ENCODE assay signal across 8 cellular contexts in genomic region chr6:160767019-160767646, GRCh38.
DNase-seq lines count a peak whose midpoint lies in the region; ATAC-seq and TF ChIP-seq lines count a peak whose summit lies in the region.

No MANE protein-coding gene starts in this region.

- no peaks in the 10 kb centered on the region for H3K79me2 ChIP-seq in ACC112 (ENCODE audit: control insufficient read depth, insufficient read depth, low read length, unreplicated experiment)

- TF ChIP-seq POLR2A in transverse colon (IDR thresholded peaks at IDR 0.05): no peak

- H3K27ac ChIP-seq in ACC112 (ENCODE audit: low read depth, low read length) (no peak overlapping the region), transverse colon (no peak overlapping the region)

- DNase-seq in NOMO-1 (lab: John Stamatoyannopoulos, UW; ENCODE audit: unreplicated experiment in 2 of 2) (peak; percentile 26 to 37), activated gamma-delta T cell treated with Interleukin-2 at 50 U/mL for 16 hours (peak; percentile 11), germinal center (ENCODE audit: low spot score) (peak; percentile 74), non-pigmented ciliary epithelial cell (ENCODE audit: low read depth) (peak; percentile 4), transverse colon (peak; percentile 61)

- peaks cover 32% of the 10 kb centered on the region for H3K27me3 ChIP-seq in ACC112 (ENCODE audit: insufficient read depth, low read length)
- peaks cover 12% of the 10 kb centered on the region for H3K27me3 ChIP-seq in transverse colon

- no peaks in the 10 kb centered on the region for H3K36me3 ChIP-seq in ACC112 (ENCODE audit: insufficient read depth, low read length)
- H3K36me3 ChIP-seq in transverse colon: no peaks in the 10 kb centered on the region

- H2AFZ ChIP-seq in ACC112 (ENCODE audit: low read length, unreplicated experiment): peak overlapping the region; percentile 86

- intact Hi-C loops in transverse colon (cut with DNase I; ENCODE audit: low total_unique reads): no loop called here

- peak; percentile 94 for ATAC-seq in GM19035 (IDR thresholded peaks at IDR 0.05; ENCODE audit: unreplicated experiment)
- peak; percentile 94 for ATAC-seq in HG03175 (IDR thresholded peaks at IDR 0.05; ENCODE audit: unreplicated experiment)

- H3K9me3 ChIP-seq in transverse colon: no peaks in the 10 kb centered on the region

- in situ Hi-C loops in transverse colon (cut with MboI; ENCODE audit: low pct_ligation_motif_present in 1 of 4, low pct_unique_long_range_greater_than_20kb in 1 of 4, low sequenced_read_pairs in 3 of 4): no loop called here

- 0 to 4% methylated on average over 7 to 46 of the region's 54 CpGs for WGBS in transverse colon (ENCODE audit: low coverage in 1 of 2), 2 donors

- no peaks in the 10 kb centered on the region for H3K4me1 ChIP-seq in ACC112 (ENCODE audit: control insufficient read depth, insufficient read depth, low read length, unreplicated experiment)
- H3K4me1 ChIP-seq in transverse colon: peaks cover 0 to 5% (median 0%) of the 10 kb centered on the region in 4 donors

- TF ChIP-seq CTCF in transverse colon (IDR thresholded peaks at IDR 0.05): peak; percentile 35 to 70 (median 57)

- H3K4me3 ChIP-seq in ACC112 (ENCODE audit: low read depth, low read length) (peak overlapping the region; percentile 72), transverse colon (peak overlapping the region; percentile 20 to 49 (median 30))

- no peak for TF ChIP-seq EP300 in transverse colon (IDR thresholded peaks at IDR 0.05; ENCODE audit: low read depth)

Comparison
In these comparisons a context has a peak if more than half of its experiments do, and no peak if none do; other contexts are left out.
1. DNase-seq: peak in every context shown above with its lines; median percentile 74 in germinal center; 61 in transverse colon; 32 in NOMO-1; 11 in activated gamma-delta T cell treated with Interleukin-2 at 50 U/mL for 16 hours; 4 in non-pigmented ciliary epithelial cell.